In genomic region chr9:7174301-7174700, GRCh38 we compare ENCODE assay signal across 21 cellular contexts.
"Had no signal": no experiment of that assay in that cellular context is flagged by ENCODE, and none has a peak within 500 bp of the region (broad histone marks: within the 10 kb centered on the region; RNA-seq: fewer than 3 reads in every experiment).

No MANE protein-coding gene starts in this region.

- FAIRE-seq: HepG2, RCC 7860 had no signal

- H3K4me3 ChIP-seq: MG63, SJSA1 had no signal

- H3K27me3 ChIP-seq: MG63, SJSA1 had no signal

- DNase-seq: IMR-90, Karpas-422, KG1, MG63, NCI-H1092, NCI-H1105 treated with DMSO at 0.1 percent for 48 hours, NCI-H1417 treated with DMSO at 0.1 percent for 48 hours, NCI-H146, NCI-H1694 treated with DMSO at 0.1 percent for 48 hours, NCI-H1930, NCI-H2107, NCI-H2227 treated with DMSO at 0.1 percent for 48 hours, NCI-H524, NCI-H526 treated with DMSO at 0.1 percent for 48 hours, NCI-H774, Right ventricle myocardium superior, RPMI8226, SIG-M5 had no signal

- H3K36me3 ChIP-seq: MG63, SJSA1 had no signal

- H3K27ac ChIP-seq: SJSA1 had no signal

- H3K9me3 ChIP-seq: MG63, SJSA1 had no signal

- ATAC-seq: HepG2 had no signal

- H3K4me1 ChIP-seq: SJSA1 had no signal
